In the genomic region with DNA sequence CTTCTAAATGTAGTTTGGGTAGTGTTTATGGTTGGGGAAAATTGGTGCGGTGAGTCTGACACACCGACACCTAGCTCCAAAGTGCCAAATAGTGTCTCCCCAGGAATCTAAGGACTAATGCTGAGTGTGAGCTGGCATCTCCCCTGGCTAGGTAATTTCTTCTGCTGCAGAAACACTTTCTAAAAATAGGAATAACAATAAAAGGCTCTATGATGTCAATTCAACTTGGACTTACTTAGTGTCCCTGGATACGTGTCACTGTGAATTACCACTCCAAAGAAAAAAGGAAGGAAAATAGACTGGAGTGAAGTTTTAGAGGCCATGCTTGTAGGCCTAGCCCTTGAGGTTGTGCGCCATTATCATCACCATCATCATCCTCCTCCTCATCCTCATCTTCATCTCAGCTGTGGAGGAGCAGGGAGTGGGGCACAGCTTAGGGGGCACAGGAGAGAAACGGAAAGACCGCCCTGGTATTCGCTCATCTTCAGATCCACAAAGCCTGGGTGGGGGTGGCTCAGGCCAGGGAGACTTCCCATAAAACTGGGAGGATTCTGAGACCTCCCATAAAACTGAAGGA, we compare ENCODE assay signal across 23 cellular contexts.
"Had no signal": no experiment of that assay in that cellular context is flagged by ENCODE, and none has a peak within 500 bp of the region (broad histone marks: within the 10 kb centered on the region; RNA-seq: fewer than 3 reads in every experiment).

No MANE protein-coding gene starts in this region.

- H3K36me3 ChIP-seq: MG63, SJCRH30 had no signal

- H3K9me3 ChIP-seq: MG63, SJCRH30 had no signal

- H3K27me3 ChIP-seq: SJCRH30 had no signal

- H3K4me3 ChIP-seq: MG63, SJCRH30, SK-N-MC had no signal

- DNase-seq: IMR-90, Karpas-422, KG1, MG63, NCI-H1092, NCI-H1105 treated with DMSO at 0.1 percent for 48 hours, NCI-H1417 treated with DMSO at 0.1 percent for 48 hours, NCI-H146, NCI-H1694 treated with DMSO at 0.1 percent for 48 hours, NCI-H1930, NCI-H2081, NCI-H2107, NCI-H2171, NCI-H226, NCI-H446, NCI-H510A, NCI-H524 treated with DMSO at 0.1 percent for 48 hours, NCI-H69, NCI-H774, RPMI8226, SHP77 treated with DMSO at 0.1 percent for 48 hours, SJCRH30 had no signal

- H3K4me1 ChIP-seq: SJCRH30 had no signal

- H3K27ac ChIP-seq: SJCRH30, SK-N-MC had no signal
